Comparison of ENCODE assay signal across 13 cellular contexts in the genomic region with DNA sequence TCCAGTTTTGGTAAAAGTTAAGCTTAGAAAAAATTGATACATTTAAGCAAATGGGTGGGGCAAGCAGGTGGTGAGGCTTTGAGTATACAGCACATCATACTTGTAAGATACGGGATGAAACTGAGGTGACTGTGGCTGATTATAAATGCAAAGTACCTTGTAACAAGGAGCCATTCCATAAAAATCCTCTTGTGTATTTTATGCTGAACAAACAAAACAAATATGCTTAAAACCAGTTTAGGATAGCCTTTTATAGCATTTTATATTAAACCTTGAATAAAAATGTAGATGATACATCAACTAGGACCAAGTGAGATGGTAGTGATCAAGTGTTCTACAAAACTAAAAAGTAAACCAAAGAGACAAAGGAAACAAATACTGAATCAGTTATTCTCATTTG. TPM values are rescaled to one million over a fixed set of nuclear protein-coding genes. Genes with fewer than 3 reads are reported as not detected.
DNase-seq lines count a peak whose midpoint lies in the region; ATAC-seq, FAIRE-seq and TF ChIP-seq lines count a peak whose summit lies in the region.
"Had no signal": no experiment of that assay in that cellular context is flagged by ENCODE, and none has a peak within 500 bp of the region (broad histone marks: within the 10 kb centered on the region; RNA-seq: fewer than 3 reads in every experiment).

No MANE protein-coding gene starts in this region.

- H3K79me2 ChIP-seq in astrocyte (ENCODE audit: insufficient read depth, low read length), result peaks cover 23% of the 10 kb centered on the region

- peak overlapping the region; percentile 95 for H3K27ac ChIP-seq in left ventricle myocardium inferior (replicated peaks)
- H3K27ac ChIP-seq in astrocyte (ENCODE audit: low read depth, low read length), result no peak overlapping the region
- peak overlapping the region; percentile 39 for H3K27ac ChIP-seq in muscle layer of colon (ENCODE audit: low read depth, low read length)
- H3K27ac ChIP-seq in upper lobe of right lung, result no peak overlapping the region
- H3K27ac ChIP-seq: C4-2B, cardiac muscle cell had no signal

- ATAC-seq in upper lobe of right lung, result no peak
- ATAC-seq: esophagus mucosa had no signal

- peak overlapping the region; percentile 94 for H3K4me3 Mint-ChIP-seq in astrocyte (ENCODE audit: unreplicated experiment)
- H3K4me3 Mint-ChIP-seq in glutamatergic neuron (ENCODE audit: unreplicated experiment), result no peak overlapping the region
- H3K4me3 Mint-ChIP-seq: neural crest cell had no signal

- intact Hi-C loops in left ventricle myocardium inferior (cut with micrococcal nuclease) (no loop called here), cardiac septum (cut with DNase I) (loop anchor here (10.0 kb wide), 1 partner anchor 206 kb away; no protein-coding TSS in a partner anchor), upper lobe of right lung (cut with DNase I) (no loop called here)

- H4K20me1 ChIP-seq in astrocyte (ENCODE audit: insufficient read depth, low read length), result peaks cover 3% of the 10 kb centered on the region

- H3K27me3 ChIP-seq in left ventricle myocardium inferior (ENCODE audit: low read depth) (no peaks in the 10 kb centered on the region), astrocyte (ENCODE audit: insufficient read depth, low read length) (no peaks in the 10 kb centered on the region), muscle layer of colon (ENCODE audit: control insufficient read depth in 1 of 2, insufficient read depth in 2 of 2, low read length in 2 of 2) (no peaks in the 10 kb centered on the region), upper lobe of right lung (no peaks in the 10 kb centered on the region)
- H3K27me3 ChIP-seq: cardiac muscle cell had no signal

- H3K4me1 ChIP-seq in left ventricle myocardium inferior (peaks cover 88% of the 10 kb centered on the region), astrocyte (ENCODE audit: insufficient read depth, low read length) (peaks cover 10% of the 10 kb centered on the region), muscle layer of colon (ENCODE audit: insufficient read depth, low read length) (peaks cover 31% of the 10 kb centered on the region), upper lobe of right lung (peaks cover 46% of the 10 kb centered on the region)

- H3K36me3 ChIP-seq in left ventricle myocardium inferior (no peaks in the 10 kb centered on the region), astrocyte (ENCODE audit: insufficient read depth, low read length) (no peaks in the 10 kb centered on the region), muscle layer of colon (ENCODE audit: insufficient read depth, low read length) (no peaks in the 10 kb centered on the region), upper lobe of right lung (no peaks in the 10 kb centered on the region)
- H3K36me3 ChIP-seq: cardiac muscle cell had no signal

- H3K4me1 Mint-ChIP-seq in astrocyte (ENCODE audit: low read depth, unreplicated experiment) (peaks cover 23% of the 10 kb centered on the region), glutamatergic neuron (ENCODE audit: low read depth, unreplicated experiment) (peaks cover 1% of the 10 kb centered on the region)

- no peak for TF ChIP-seq CTCF in left ventricle myocardium inferior (IDR thresholded peaks at IDR 0.05; ENCODE audit: borderline replicate concordance)
- TF ChIP-seq CTCF in astrocyte (IDR thresholded peaks at IDR 0.05; ENCODE audit: insufficient read depth, low read depth, low read length), result no peak
- no peak for TF ChIP-seq CTCF in upper lobe of right lung (IDR thresholded peaks at IDR 0.05)
- no peak for TF ChIP-seq CTCF in glutamatergic neuron (IDR thresholded peaks at IDR 0.05; ENCODE audit: partially characterized antibody, unreplicated experiment)

- H3K4me3 ChIP-seq in left ventricle myocardium inferior (peak overlapping the region; percentile 85), astrocyte (ENCODE audit: insufficient read depth, low read depth, low read length) (no peak overlapping the region), muscle layer of colon (ENCODE audit: low read depth in 1 of 2, low read length in 2 of 2) (no peak overlapping the region), upper lobe of right lung (peak overlapping the region; percentile 80)
- H3K4me3 ChIP-seq: cardiac muscle cell had no signal

- H3K9ac ChIP-seq in astrocyte (ENCODE audit: low read length), result no peak overlapping the region
- H3K9ac ChIP-seq in muscle layer of colon (ENCODE audit: low read length), result no peak overlapping the region

- H3K36me3 Mint-ChIP-seq in astrocyte (ENCODE audit: low read depth, unreplicated experiment) (peaks cover 13% of the 10 kb centered on the region), glutamatergic neuron (ENCODE audit: unreplicated experiment) (no peaks in the 10 kb centered on the region)

- H3K27me3 Mint-ChIP-seq in astrocyte (ENCODE audit: low read depth, unreplicated experiment) (no peaks in the 10 kb centered on the region), glutamatergic neuron (ENCODE audit: unreplicated experiment) (peaks cover 2% of the 10 kb centered on the region)

- no peak for FAIRE-seq in astrocyte (lab: Jason Lieb, UNC)

- H3K9me3 Mint-ChIP-seq in astrocyte (ENCODE audit: unreplicated experiment), result no peaks in the 10 kb centered on the region
- no peaks in the 10 kb centered on the region for H3K9me3 Mint-ChIP-seq in glutamatergic neuron (ENCODE audit: unreplicated experiment)

- no peak overlapping the region for H3K4me2 ChIP-seq in astrocyte (ENCODE audit: low read length)

- H3K9me3 ChIP-seq in left ventricle myocardium inferior (replicated peaks), result no peaks in the 10 kb centered on the region
- no peaks in the 10 kb centered on the region for H3K9me3 ChIP-seq in astrocyte (ENCODE audit: insufficient read depth, low read depth, low read length)
- H3K9me3 ChIP-seq in muscle layer of colon (ENCODE audit: low read length), result no peaks in the 10 kb centered on the region
- no peaks in the 10 kb centered on the region for H3K9me3 ChIP-seq in upper lobe of right lung

- H3K27ac Mint-ChIP-seq in astrocyte (ENCODE audit: unreplicated experiment) (no peak overlapping the region), glutamatergic neuron (ENCODE audit: unreplicated experiment) (no peak overlapping the region)

- DNase-seq in left ventricle myocardium inferior (no peak), cardiac septum (ENCODE audit: low spot score) (no peak), astrocyte (ENCODE audit: low read depth) (no peak), upper lobe of right lung (no peak), NCI-H2107 treated with DMSO at 0.1 percent for 48 hours (lab: John Stamatoyannopoulos, UW; ENCODE audit: unreplicated experiment) (no peak), glutamatergic neuron (no peak), LoVo (ENCODE audit: low spot score) (no peak)
- DNase-seq: activated CD8-positive, alpha-beta memory T cell treated with anti-CD3 and anti-CD28 coated beads, Interleukin-2, amount 50 U/mL, for 4 hours had no signal

- no peak overlapping the region for H2AFZ ChIP-seq in astrocyte (ENCODE audit: low read depth, low read length)

RNA-seq across cellular contexts. Expression of a gene that starts 3.4 kb away (rescaled TPM):
- 25.4 TPM for total RNA-seq in left ventricle myocardium inferior
- 43.5 TPM for total RNA-seq in cardiac septum
- total RNA-seq in astrocyte, result 178 and 217 TPM in 2 replicates
- 165 TPM for total RNA-seq in upper lobe of right lung
- 4.1 TPM for total RNA-seq in glutamatergic neuron (ENCODE audit: unreplicated experiment)

Comparison
In these comparisons a context has a peak if more than half of its experiments do, and no peak if none do; other contexts are left out.
1. H3K27ac ChIP-seq: peak in left ventricle myocardium inferior (single experiment) and muscle layer of colon (single experiment); none in astrocyte (single experiment) and upper lobe of right lung (single experiment).
2. H3K4me3 ChIP-seq: peak in left ventricle myocardium inferior (single experiment) and upper lobe of right lung (single experiment); none in astrocyte (single experiment) and muscle layer of colon (0 of 2).